In the genomic region with DNA sequence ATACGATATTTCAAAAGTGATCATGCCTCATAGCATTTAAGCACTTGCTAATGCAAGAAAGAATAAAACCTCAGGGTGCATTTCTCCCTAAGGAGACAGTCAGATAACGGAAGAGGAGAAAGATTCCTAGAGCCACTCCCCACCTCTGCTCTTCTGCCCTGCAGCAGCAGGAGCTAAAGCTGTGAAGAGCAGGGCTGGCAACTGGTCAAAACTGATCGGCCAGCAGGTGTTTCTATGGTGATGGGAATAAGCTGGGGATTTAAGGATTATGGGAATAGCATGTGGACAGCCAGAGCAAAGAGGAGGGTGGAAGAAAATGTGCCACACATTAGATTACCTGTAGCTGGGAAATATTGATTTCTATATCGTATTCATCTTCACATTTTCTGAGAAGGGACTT, we compare ENCODE assay signal across 17 cellular contexts.
"Had no signal": no experiment of that assay in that cellular context is flagged by ENCODE, and none has a peak within 500 bp of the region (broad histone marks: within the 10 kb centered on the region; RNA-seq: fewer than 3 reads in every experiment).

No MANE protein-coding gene starts in this region.

- H3K9me3 ChIP-seq: adrenal gland, colonic mucosa, pancreas, testis had no signal

- H3K27ac ChIP-seq: adrenal gland, colonic mucosa, heart right ventricle, pancreas, testis had no signal

- ATAC-seq: activated T-helper 17 cell treated with anti-CD3 and anti-CD28 coated beads, Interleukin-2, amount 50 U/mL, for 72 hours; heart right ventricle; pancreas; stimulated activated naive CD8-positive, alpha-beta T cell treated with anti-CD3 and anti-CD28 coated beads, Interleukin-15, amount 100 ng/mL, for 72 hours had no signal

- H3K27me3 ChIP-seq: adrenal gland, colonic mucosa, testis had no signal

- H3K4me3 Mint-ChIP-seq: activated T-helper 17 cell treated with anti-CD3 and anti-CD28 coated beads, Interleukin-2, amount 50 U/mL, for 72 hours; neural crest cell; stimulated activated naive CD8-positive, alpha-beta T cell treated with anti-CD3 and anti-CD28 coated beads, Interleukin-15, amount 100 ng/mL, for 72 hours had no signal

- H3K36me3 ChIP-seq: adrenal gland, colonic mucosa, heart right ventricle, pancreas had no signal

- DNase-seq: activated CD4-positive, alpha-beta T cell treated with anti-CD3 and anti-CD28 coated beads for 48 hours; activated CD8-positive, alpha-beta memory T cell treated with anti-CD3 and anti-CD28 coated beads for 24 hours; activated naive CD4-positive, alpha-beta T cell treated with anti-CD3 and anti-CD28 coated beads, Interleukin-2, amount 50 U/mL, for 16 hours; adrenal gland; caudate nucleus; colonic mucosa; effector CD4-positive, alpha-beta T cell; foreskin melanocyte; heart right ventricle; kidney glomerular epithelial cell; pancreas; stimulated activated CD4-positive, alpha-beta T cell treated with anti-CD3 and anti-CD28 coated beads, Interleukin-4, amount 100 ng/mL, for 1 hour; stimulated activated CD8-positive, alpha-beta memory T cell treated with anti-CD3 and anti-CD28 coated beads, Interleukin-4, amount 100 ng/mL, for 48 hours; stimulated activated naive CD8-positive, alpha-beta T cell treated with anti-CD3 and anti-CD28 coated beads, Interleukin-15, amount 100 ng/mL, for 72 hours; testis had no signal

- H3K4me1 ChIP-seq: adrenal gland, colonic mucosa, heart right ventricle, pancreas, testis had no signal

- H3K9me3 Mint-ChIP-seq: activated T-helper 17 cell treated with anti-CD3 and anti-CD28 coated beads, Interleukin-2, amount 50 U/mL, for 72 hours had no signal

- H3K27ac Mint-ChIP-seq: activated T-helper 17 cell treated with anti-CD3 and anti-CD28 coated beads, Interleukin-2, amount 50 U/mL, for 72 hours; stimulated activated naive CD8-positive, alpha-beta T cell treated with anti-CD3 and anti-CD28 coated beads, Interleukin-15, amount 100 ng/mL, for 72 hours had no signal

- H3K4me3 ChIP-seq: adrenal gland, colonic mucosa, heart right ventricle, pancreas, testis had no signal

- H3K4me1 Mint-ChIP-seq: activated T-helper 17 cell treated with anti-CD3 and anti-CD28 coated beads, Interleukin-2, amount 50 U/mL, for 72 hours; stimulated activated naive CD8-positive, alpha-beta T cell treated with anti-CD3 and anti-CD28 coated beads, Interleukin-15, amount 100 ng/mL, for 72 hours had no signal
